33 cellular contexts compared by ENCODE assay signal in the genomic region with DNA sequence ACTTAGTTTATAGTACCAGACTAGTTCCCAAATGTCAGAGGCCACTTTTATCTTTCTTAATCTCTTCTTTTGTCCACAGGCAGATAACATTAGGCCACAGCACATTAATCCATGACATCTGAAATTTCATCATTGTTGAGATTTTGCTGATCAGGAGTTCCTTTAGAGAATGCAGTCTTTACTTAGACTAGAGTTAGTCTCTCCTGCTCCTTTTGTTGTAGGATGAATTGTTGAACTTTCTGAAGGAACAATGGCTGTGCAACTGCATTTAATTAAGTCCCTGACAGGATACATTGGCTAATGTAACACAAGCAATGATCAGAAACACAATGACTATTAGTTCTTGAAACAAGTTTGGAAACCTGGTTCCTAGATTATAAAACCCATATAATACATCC.
"Had no signal": no experiment of that assay in that cellular context is flagged by ENCODE, and none has a peak within 500 bp of the region (broad histone marks: within the 10 kb centered on the region; RNA-seq: fewer than 3 reads in every experiment).

No MANE protein-coding gene starts in this region.

- H3K27ac Mint-ChIP-seq: activated B cell treated with CpG ODN at 0.5 μM for 24 hours; activated CD4-positive, alpha-beta memory T cell treated with anti-CD3 and anti-CD28 coated beads for 36 hours; activated CD4-positive, alpha-beta T cell treated with anti-CD3 and anti-CD28 coated beads, Interleukin-2, amount 10 ng/mL, durations not matched to agents 24 days and 14 days; activated CD8-positive, alpha-beta T cell treated with anti-CD3 and anti-CD28 coated beads for 36 hours; activated naive CD4-positive, alpha-beta T cell treated with anti-CD3 and anti-CD28 coated beads, Interleukin-2, amount 10 ng/mL, durations not matched to agents 7 days and 5 days; activated naive CD4-positive, alpha-beta T cell treated with anti-CD3 and anti-CD28 coated beads, Interleukin-2, amount 50 U/mL, for 24 hours; activated naive CD8-positive, alpha-beta T cell; activated naive CD8-positive, alpha-beta T cell treated with anti-CD3 and anti-CD28 coated beads, Interleukin-2, amount 10 ng/mL, durations not matched to agents 7 days and 5 days; activated naive CD8-positive, alpha-beta T cell treated with anti-CD3 and anti-CD28 coated beads, Interleukin-2, amount 50 U/mL, for 24 hours; activated T-cell treated with anti-CD3 and anti-CD28 coated beads, Interleukin-2, amount 50 U/mL, for 24 hours; activated T-helper 2 cell treated with anti-CD3 and anti-CD28 coated beads, Interferon-gamma antibody, Interleukin-2, Interleukin-4, amounts not matched to agents 10 μg/mL and 5 μg/mL and 100 μg/mL, durations not matched to agents 14 hours and 24 hours and 36 hours; T-helper 1 cell treated with Interleukin-12 subunit alpha and Interleukin-12 subunit beta and Interleukin-4 antibody, amounts not matched to agents 30 μg/mL and 1 μg/mL, for 36 hours; T-helper 2 cell treated with Interferon-gamma antibody and Interleukin-4, amounts not matched to agents 5 μg/mL and 100 μg/mL, for 36 hours had no signal

- H3K4me1 ChIP-seq: body of pancreas, breast epithelium had no signal

- H3K36me3 Mint-ChIP-seq: activated CD4-positive, alpha-beta memory T cell treated with anti-CD3 and anti-CD28 coated beads for 36 hours; activated naive CD4-positive, alpha-beta T cell treated with anti-CD3 and anti-CD28 coated beads, Interleukin-2, amount 10 ng/mL, durations not matched to agents 7 days and 5 days; activated naive CD4-positive, alpha-beta T cell treated with anti-CD3 and anti-CD28 coated beads, Interleukin-2, amount 50 U/mL, for 24 hours; activated naive CD8-positive, alpha-beta T cell; activated naive CD8-positive, alpha-beta T cell treated with anti-CD3 and anti-CD28 coated beads, Interleukin-2, amount 10 ng/mL, durations not matched to agents 7 days and 5 days had no signal

- H3K27ac ChIP-seq: ascending aorta, body of pancreas, brain microvascular endothelial cell, breast epithelium, VCaP had no signal

- H3K27me3 Mint-ChIP-seq: activated B cell treated with CpG ODN at 0.5 μM for 24 hours; activated CD4-positive, alpha-beta memory T cell treated with anti-CD3 and anti-CD28 coated beads for 36 hours; activated CD4-positive, alpha-beta T cell treated with anti-CD3 and anti-CD28 coated beads, Interleukin-2, amount 10 ng/mL, durations not matched to agents 24 days and 14 days; activated CD8-positive, alpha-beta T cell treated with anti-CD3 and anti-CD28 coated beads for 36 hours; activated naive CD4-positive, alpha-beta T cell treated with anti-CD3 and anti-CD28 coated beads, Interleukin-2, amount 10 ng/mL, durations not matched to agents 7 days and 5 days; activated naive CD4-positive, alpha-beta T cell treated with anti-CD3 and anti-CD28 coated beads, Interleukin-2, amount 50 U/mL, for 24 hours; activated naive CD8-positive, alpha-beta T cell; activated naive CD8-positive, alpha-beta T cell treated with anti-CD3 and anti-CD28 coated beads, Interleukin-2, amount 10 ng/mL, durations not matched to agents 7 days and 5 days; activated naive CD8-positive, alpha-beta T cell treated with anti-CD3 and anti-CD28 coated beads, Interleukin-2, amount 50 U/mL, for 24 hours; activated T-cell treated with anti-CD3 and anti-CD28 coated beads, Interleukin-2, amount 50 U/mL, for 24 hours had no signal

- H3K4me1 Mint-ChIP-seq: activated B cell treated with CpG ODN at 0.5 μM for 24 hours; activated CD4-positive, alpha-beta T cell treated with anti-CD3 and anti-CD28 coated beads, Interleukin-2, amount 10 ng/mL, durations not matched to agents 24 days and 14 days; activated naive CD4-positive, alpha-beta T cell treated with anti-CD3 and anti-CD28 coated beads, Interleukin-2, amount 10 ng/mL, durations not matched to agents 7 days and 5 days; activated naive CD4-positive, alpha-beta T cell treated with anti-CD3 and anti-CD28 coated beads, Interleukin-2, amount 50 U/mL, for 24 hours; activated naive CD8-positive, alpha-beta T cell treated with anti-CD3 and anti-CD28 coated beads, Interleukin-2, amount 10 ng/mL, durations not matched to agents 7 days and 5 days; activated naive CD8-positive, alpha-beta T cell treated with anti-CD3 and anti-CD28 coated beads, Interleukin-2, amount 50 U/mL, for 24 hours had no signal

- H3K9me3 ChIP-seq: ascending aorta, body of pancreas had no signal

- H3K4me3 Mint-ChIP-seq: activated B cell treated with CpG ODN at 0.5 μM for 24 hours; activated CD4-positive, alpha-beta memory T cell treated with anti-CD3 and anti-CD28 coated beads for 36 hours; activated CD4-positive, alpha-beta T cell treated with anti-CD3 and anti-CD28 coated beads, Interleukin-2, amount 10 ng/mL, durations not matched to agents 24 days and 14 days; activated CD8-positive, alpha-beta T cell treated with anti-CD3 and anti-CD28 coated beads for 36 hours; activated naive CD4-positive, alpha-beta T cell treated with anti-CD3 and anti-CD28 coated beads, Interleukin-2, amount 10 ng/mL, durations not matched to agents 7 days and 5 days; activated naive CD4-positive, alpha-beta T cell treated with anti-CD3 and anti-CD28 coated beads, Interleukin-2, amount 50 U/mL, for 24 hours; activated naive CD8-positive, alpha-beta T cell; activated naive CD8-positive, alpha-beta T cell treated with anti-CD3 and anti-CD28 coated beads, Interleukin-2, amount 10 ng/mL, durations not matched to agents 7 days and 5 days; activated naive CD8-positive, alpha-beta T cell treated with anti-CD3 and anti-CD28 coated beads, Interleukin-2, amount 50 U/mL, for 24 hours; activated T-cell treated with anti-CD3 and anti-CD28 coated beads, Interleukin-2, amount 50 U/mL, for 24 hours; T-helper 1 cell treated with Interleukin-12 subunit alpha and Interleukin-12 subunit beta and Interleukin-4 antibody, amounts not matched to agents 30 μg/mL and 1 μg/mL, for 36 hours; T-helper 2 cell treated with Interferon-gamma antibody and Interleukin-4, amounts not matched to agents 5 μg/mL and 100 μg/mL, for 36 hours had no signal

- H3K27me3 ChIP-seq: ascending aorta, body of pancreas, brain microvascular endothelial cell, breast epithelium had no signal

- H3K4me3 ChIP-seq: ascending aorta, body of pancreas, breast epithelium had no signal

- DNase-seq: activated B cell treated with CpG ODN at 0.5 μM for 24 hours; activated CD4-positive, alpha-beta memory T cell treated with anti-CD3 and anti-CD28 coated beads for 36 hours; activated CD4-positive, alpha-beta T cell treated with anti-CD3 and anti-CD28 coated beads for 4 hours; activated CD4-positive, alpha-beta T cell treated with anti-CD3 and anti-CD28 coated beads, Interleukin-2, amount 10 ng/mL, durations not matched to agents 24 days and 14 days; activated CD4-positive, alpha-beta T cell treated with anti-CD3 and anti-CD28 coated beads, Interleukin-2, amount 50 U/mL, for 1 hour; activated CD4-positive, alpha-beta T cell treated with anti-CD3 and anti-CD28 coated beads, Interleukin-2, amount 50 U/mL, for 4 hours; activated CD4-positive, CD25-positive, alpha-beta regulatory T cell treated with anti-CD3 and anti-CD28 coated beads, Interleukin-2, amount 50 U/mL, for 72 hours; activated CD8-positive, alpha-beta memory T cell treated with anti-CD3 and anti-CD28 coated beads, Interleukin-2, amount 50 U/mL, for 48 hours; activated CD8-positive, alpha-beta T cell treated with anti-CD3 and anti-CD28 coated beads for 36 hours; activated effector memory CD4-positive, alpha-beta T cell treated with Interleukin-2 at 50 U/mL for 16 hours; activated gamma-delta T cell; activated naive CD4-positive, alpha-beta T cell treated with anti-CD3 and anti-CD28 coated beads, Interleukin-2, amount 10 ng/mL, durations not matched to agents 7 days and 5 days; activated naive CD4-positive, alpha-beta T cell treated with Interleukin-2 at 50 U/mL for 16 hours; activated naive CD8-positive, alpha-beta T cell treated with anti-CD3 and anti-CD28 coated beads, Interleukin-2, amount 10 ng/mL, durations not matched to agents 7 days and 5 days; activated naive CD8-positive, alpha-beta T cell treated with anti-CD3 and anti-CD28 coated beads, Interleukin-2, amount 50 U/mL, for 24 hours; activated T-cell treated with anti-CD3 and anti-CD28 coated beads, Interleukin-2, amount 50 U/mL, for 24 hours; activated T-cell treated with anti-CD3 and anti-CD28 coated beads, Interleukin-2, amount 50 U/mL, for 48 hours; amygdala; anterior cingulate cortex; body of pancreas; brain microvascular endothelial cell; central memory CD4-positive, alpha-beta T cell; T-helper 1 cell; T-helper 2 cell; T-helper 9 cell had no signal

- H3K36me3 ChIP-seq: ascending aorta, brain microvascular endothelial cell, breast epithelium had no signal
